In the genomic region with DNA sequence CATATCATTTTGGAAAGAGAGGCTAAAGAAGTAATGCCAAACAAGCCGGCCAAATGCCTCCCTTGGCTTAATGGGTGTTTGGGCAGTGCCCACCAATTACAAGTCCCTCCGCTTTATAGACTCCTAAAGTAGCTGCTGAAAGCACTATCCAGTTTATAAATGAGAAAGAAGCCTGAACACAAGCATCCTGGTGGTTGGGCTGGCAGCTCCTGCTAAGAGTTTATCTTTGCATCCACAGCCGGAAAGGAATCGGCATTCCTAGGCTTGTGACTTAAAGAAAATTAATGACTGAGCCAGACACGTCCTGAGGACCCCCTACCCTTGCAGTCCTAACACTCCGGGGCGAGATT, we compare ENCODE assay signal across 17 cellular contexts. TPM values are rescaled to one million over a fixed set of nuclear protein-coding genes. Genes with fewer than 3 reads are reported as not detected.
A peak's percentile ranks its signal among the peaks of the same experiment; 100 is the strongest.
DNase-seq lines count a peak whose midpoint lies in the region; ATAC-seq and TF ChIP-seq lines count a peak whose summit lies in the region.
"Had no signal": no experiment of that assay in that cellular context is flagged by ENCODE, and none has a peak within 500 bp of the region (broad histone marks: within the 10 kb centered on the region; RNA-seq: fewer than 3 reads in every experiment).

No MANE protein-coding gene starts in this region.

- DNase-seq in Caco-2 (no peak), Panc1 (ENCODE audit: low read depth, low spot score) (no peak), neuronal stem cell (ENCODE audit: low spot score) (no peak), thyroid gland (no peak), Right ventricle myocardium inferior (ENCODE audit: missing footprints) (no peak), NCI-H2196 treated with DMSO at 0.1 percent for 48 hours (lab: John Stamatoyannopoulos, UW; ENCODE audit: unreplicated experiment) (no peak)
- DNase-seq: 8988T; BE2C; Calu3; CD4-positive, alpha-beta T cell; IMR-90; Karpas-422; MG63; NCI-H1092; NCI-H748 treated with DMSO at 0.1 percent for 48 hours had no signal

- H3K27me3 ChIP-seq in Caco-2 (replicated peaks; ENCODE audit: control insufficient read depth, insufficient read depth, low read length) (no peaks in the 10 kb centered on the region; the same call in 1 of the 2 replicates), Panc1 (ENCODE audit: control insufficient read depth, insufficient read depth, low read length) (peaks cover 6% of the 10 kb centered on the region), iPS-15b (ENCODE audit: control insufficient read depth, insufficient read depth, low read length) (peaks cover 99% of the 10 kb centered on the region), neuronal stem cell (ENCODE audit: control insufficient read depth in 3 of 3, insufficient read depth in 3 of 3, low read depth in 1 of 3, low read length in 3 of 3) (peaks cover 50 to 92% (median 75%) of the 10 kb centered on the region in 3 experiments), thyroid gland (peaks cover 34% of the 10 kb centered on the region)
- H3K27me3 ChIP-seq: MG63 had no signal

- no peak overlapping the region for H2BK15ac ChIP-seq in neuronal stem cell (ENCODE audit: low read length)

- H3K4me2 ChIP-seq in neuronal stem cell (ENCODE audit: insufficient read depth, low read length, poor library complexity, severe bottlenecking), result no peak overlapping the region

- H2AFZ ChIP-seq in neuronal stem cell (ENCODE audit: low read length), result peak overlapping the region; percentile 65

- H3K9ac ChIP-seq in iPS-15b (ENCODE audit: low read depth, low read length) (no peak overlapping the region), neuronal stem cell (ENCODE audit: low read depth, low read length, poor library complexity) (no peak overlapping the region)

- WGBS in neuronal stem cell (ENCODE audit: extremely low coverage in 2 of 2, insufficient read length in 2 of 2, insufficient replicate concordance in 1 of 2), 2 donors, result no CpG with 5 or more reads among the region's 7 CpGs
- 20 to 28% methylated on average over 7 of the region's 7 CpGs for WGBS in thyroid gland, 2 donors

- H3K4me1 Mint-ChIP-seq in Caco-2 (ENCODE audit: low read depth, unreplicated experiment), result peaks cover 16% of the 10 kb centered on the region

- intact Hi-C loops in Caco-2 (cut with micrococcal nuclease; ENCODE audit: unreplicated experiment) (loop anchor here (1.0 kb wide), 1 partner anchor 13 kb away; the partner anchor contains the start of gene NKX2-3), Panc1 (cut with micrococcal nuclease; ENCODE audit: unreplicated experiment) (no loop called here), thyroid gland (cut with DNase I) (no loop called here), Right ventricle myocardium inferior (cut with DNase I) (no loop called here)

- H3K18ac ChIP-seq in neuronal stem cell (ENCODE audit: low read length), result no peak overlapping the region

- no peak overlapping the region for H3K23ac ChIP-seq in neuronal stem cell (ENCODE audit: low read depth, low read length, poor library complexity)

- in situ Hi-C loops in Panc1 (cut with HindIII; ENCODE audit: low pct_unique_long_range_greater_than_20kb, low sequenced_read_pairs), result no loop called here

- no peak overlapping the region for H4K8ac ChIP-seq in neuronal stem cell (ENCODE audit: low read depth, low read length)

- H2BK12ac ChIP-seq in neuronal stem cell (ENCODE audit: low read length), result no peak overlapping the region

- no peaks in the 10 kb centered on the region for H3K9me3 Mint-ChIP-seq in Caco-2 (ENCODE audit: unreplicated experiment)
- H3K9me3 Mint-ChIP-seq: CD4-positive, alpha-beta T cell had no signal

- no peaks in the 10 kb centered on the region for H3K36me3 ChIP-seq in Caco-2 (ENCODE audit: control insufficient read depth, insufficient read depth, low read length)
- H3K36me3 ChIP-seq in Panc1 (ENCODE audit: control insufficient read depth, insufficient read depth, low read length), result no peaks in the 10 kb centered on the region
- no peaks in the 10 kb centered on the region for H3K36me3 ChIP-seq in iPS-15b (ENCODE audit: control insufficient read depth, insufficient read depth, low read length)
- no peaks in the 10 kb centered on the region for H3K36me3 ChIP-seq in neuronal stem cell (replicated peaks in 1 of 2; ENCODE audit: control insufficient read depth in 2 of 2, insufficient read depth in 2 of 2, low read length in 2 of 2)
- H3K36me3 ChIP-seq in thyroid gland, result no peaks in the 10 kb centered on the region
- H3K36me3 ChIP-seq: BE2C, MG63 had no signal

- H3K4me3 ChIP-seq in Caco-2 (ENCODE audit: low read depth, low read length), result no peak overlapping the region
- peak overlapping the region in 1 of 2 experiments; percentile 29; a peak in 2 of 4 replicates for H3K4me3 ChIP-seq in Panc1 (ENCODE audit: low read depth in 2 of 2, low read length in 2 of 2)
- H3K4me3 ChIP-seq in iPS-15b (ENCODE audit: low read depth, low read length), result peak overlapping the region; percentile 30
- H3K4me3 ChIP-seq in neuronal stem cell (ENCODE audit: low read length in 2 of 2), result no peak overlapping the region
- no peak overlapping the region for H3K4me3 ChIP-seq in thyroid gland (replicated peaks in 1 of 3)

- peak overlapping the region; percentile 70 for H3K4me3 Mint-ChIP-seq in Caco-2 (ENCODE audit: unreplicated experiment)
- H3K4me3 Mint-ChIP-seq: CD4-positive, alpha-beta T cell had no signal

- H3K27ac ChIP-seq in Panc1 (ENCODE audit: low read length) (no peak overlapping the region), neuronal stem cell (replicated peaks; ENCODE audit: low read length) (no peak overlapping the region), thyroid gland (no peak overlapping the region)

- no TSS peak for BruUV-seq in Caco-2 (replicated peaks; lab: Mats Ljungman, UMichigan)
- BruUV-seq in Panc1 (replicated peaks; lab: Mats Ljungman, UMichigan), result no TSS peak

- no peak overlapping the region for H2AK5ac ChIP-seq in neuronal stem cell (ENCODE audit: low read depth, low read length)

- no peak overlapping the region for H3K27ac Mint-ChIP-seq in Caco-2 (ENCODE audit: unreplicated experiment)
- H3K27ac Mint-ChIP-seq: CD4-positive, alpha-beta T cell had no signal

- CTCF ChIA-PET in Caco-2 (lab: Charles Lee), result no interaction called here
- CTCF ChIA-PET in Panc1 (lab: Charles Lee), result no interaction called here

- no peak overlapping the region for H2BK120ac ChIP-seq in neuronal stem cell (ENCODE audit: low read depth, low read length)

- peaks cover 19% of the 10 kb centered on the region for H3K27me3 Mint-ChIP-seq in Caco-2 (ENCODE audit: insufficient read depth, unreplicated experiment)

- no peaks in the 10 kb centered on the region for H3K79me1 ChIP-seq in neuronal stem cell (ENCODE audit: low read depth, low read length)

- H3K9me3 ChIP-seq in Caco-2 (no peaks in the 10 kb centered on the region), Panc1 (ENCODE audit: control insufficient read depth, insufficient read depth, low read depth, low read length) (no peaks in the 10 kb centered on the region), iPS-15b (ENCODE audit: control insufficient read depth, insufficient read depth, low read length) (no peaks in the 10 kb centered on the region), neuronal stem cell (replicated peaks in 1 of 2; ENCODE audit: control insufficient read depth in 2 of 2, insufficient read depth in 1 of 2, low read depth in 1 of 2, low read length in 2 of 2) (no peaks in the 10 kb centered on the region), thyroid gland (no peaks in the 10 kb centered on the region)
- H3K9me3 ChIP-seq: BE2C, MG63 had no signal

- no peak overlapping the region for H4K91ac ChIP-seq in neuronal stem cell (ENCODE audit: low read depth, low read length, poor library complexity)

- ATAC-seq in Panc1 (0 out of 2 replicates have a peak, but pooled peaks have one; percentile 7), Right ventricle myocardium inferior (no peak), HG02798 (IDR thresholded peaks at IDR 0.05; ENCODE audit: poor library complexity, unreplicated experiment) (no peak)

- H3K4ac ChIP-seq in neuronal stem cell (ENCODE audit: low read length), result no peak overlapping the region

- H3K4me1 ChIP-seq in Caco-2, result peaks cover 4% of the 10 kb centered on the region
- H3K4me1 ChIP-seq in Panc1 (ENCODE audit: control insufficient read depth, insufficient read depth, low read length), result 0 out of 2 replicates have a peak, but pooled peaks cover 5% of the 10 kb centered on the region
- peaks cover 8% of the 10 kb centered on the region for H3K4me1 ChIP-seq in iPS-15b (ENCODE audit: control insufficient read depth, insufficient read depth, low read length)
- peaks cover 7 to 10% of the 10 kb centered on the region in 2 donors for H3K4me1 ChIP-seq in neuronal stem cell (ENCODE audit: control insufficient read depth in 2 of 2, insufficient read depth in 1 of 2, low read depth in 1 of 2, low read length in 2 of 2)
- H3K4me1 ChIP-seq in thyroid gland, result peaks cover 8 to 10% of the 10 kb centered on the region in 2 donors
- H3K4me1 ChIP-seq: BE2C had no signal

- no peak overlapping the region for H2BK5ac ChIP-seq in neuronal stem cell (ENCODE audit: low read length)

- TF ChIP-seq POLR2A in thyroid gland (IDR thresholded peaks at IDR 0.05), result no peak

- peaks cover 5% of the 10 kb centered on the region for H3K36me3 Mint-ChIP-seq in Caco-2 (ENCODE audit: insufficient read depth, unreplicated experiment)

- H3K14ac ChIP-seq in neuronal stem cell (ENCODE audit: low read length), result no peak overlapping the region

- POLR2A ChIA-PET in Caco-2 (lab: Charles Lee) (no interaction called here), Panc1 (lab: Charles Lee) (no interaction called here)

- TF ChIP-seq CTCF in Caco-2 (IDR thresholded peaks at IDR 0.05; ENCODE audit: insufficient read depth in 1 of 2, low read depth in 1 of 2, low read length in 1 of 2, severe bottlenecking in 1 of 2, unreplicated experiment in 1 of 2), result no peak
- TF ChIP-seq CTCF in Panc1 (IDR thresholded peaks at IDR 0.05), result no peak
- no peak for TF ChIP-seq CTCF in thyroid gland (IDR thresholded peaks at IDR 0.05)

RNA-seq across cellular contexts. Expression of gene NKX2-3, which starts 13.1 kb away (rescaled TPM):
- total RNA-seq in Caco-2 (2022), result 0.37 and 0.43 TPM in 2 replicates
- 0.15 TPM for total RNA-seq in Panc1 (2021; ENCODE audit: unreplicated experiment)
- 0.13 TPM for polyA plus RNA-seq in Panc1 (2012; ENCODE audit: insufficient read length)
- polyA plus RNA-seq in neuronal stem cell (2013, experiment 1 of 2), result 0.01 TPM
- polyA plus RNA-seq in neuronal stem cell (2013, experiment 2 of 2), result not detected
- 1 to 10 TPM in 1 of 4 donors, not detected in 3; 3.3 TPM for total RNA-seq in thyroid gland
- not detected for total RNA-seq in Right ventricle myocardium inferior
- total RNA-seq: Calu3; CD4-positive, alpha-beta T cell; IMR-90 had no signal
- polyA plus RNA-seq: IMR-90 had no signal
